12 cellular contexts compared by ENCODE assay signal in genomic region chr4:11042760-11043159, GRCh38.
"Had no signal": no experiment of that assay in that cellular context is flagged by ENCODE, and none has a peak within 500 bp of the region (broad histone marks: within the 10 kb centered on the region; RNA-seq: fewer than 3 reads in every experiment).

No MANE protein-coding gene starts in this region.

- DNase-seq: activated CD4-positive, alpha-beta T cell treated with anti-CD3 and anti-CD28 coated beads for 4 hours; activated CD8-positive, alpha-beta memory T cell treated with anti-CD3 and anti-CD28 coated beads, Interleukin-2, amount 50 U/mL, for 48 hours; activated CD8-positive, alpha-beta T cell treated with anti-CD3 and anti-CD28 coated beads, Interleukin-2, amount 10 ng/mL, durations not matched to agents 7 days and 5 days; activated naive CD4-positive, alpha-beta T cell treated with Interleukin-2 at 50 U/mL for 16 hours; esophagus squamous epithelium; foreskin fibroblast; head of caudate nucleus; left ventricle myocardium inferior; mesenchymal stem cell; stimulated activated CD4-positive, alpha-beta T cell treated with anti-CD3 and anti-CD28 coated beads, Interleukin-4, amount 100 ng/mL, for 1 hour; stimulated activated naive CD8-positive, alpha-beta T cell treated with anti-CD3 and anti-CD28 coated beads, Interleukin-15, amount 100 ng/mL, for 72 hours had no signal

- H3K4me1 Mint-ChIP-seq: stimulated activated naive CD8-positive, alpha-beta T cell treated with anti-CD3 and anti-CD28 coated beads, Interleukin-15, amount 100 ng/mL, for 72 hours had no signal

- H3K9me3 ChIP-seq: esophagus squamous epithelium, thoracic aorta had no signal

- H3K27me3 ChIP-seq: esophagus squamous epithelium had no signal

- H3K27me3 Mint-ChIP-seq: stimulated activated naive CD8-positive, alpha-beta T cell treated with anti-CD3 and anti-CD28 coated beads, Interleukin-15, amount 100 ng/mL, for 72 hours had no signal

- H3K4me1 ChIP-seq: left ventricle myocardium inferior had no signal

- H3K36me3 ChIP-seq: esophagus squamous epithelium, left ventricle myocardium inferior, thoracic aorta had no signal

- ATAC-seq: activated CD8-positive, alpha-beta T cell treated with anti-CD3 and anti-CD28 coated beads, Interleukin-2, amount 10 ng/mL, durations not matched to agents 7 days and 5 days; stimulated activated naive CD8-positive, alpha-beta T cell treated with anti-CD3 and anti-CD28 coated beads, Interleukin-15, amount 100 ng/mL, for 72 hours had no signal

- H3K27ac Mint-ChIP-seq: activated CD8-positive, alpha-beta T cell treated with anti-CD3 and anti-CD28 coated beads, Interleukin-2, amount 10 ng/mL, durations not matched to agents 7 days and 5 days; stimulated activated naive CD8-positive, alpha-beta T cell treated with anti-CD3 and anti-CD28 coated beads, Interleukin-15, amount 100 ng/mL, for 72 hours had no signal

- H3K4me3 Mint-ChIP-seq: activated CD8-positive, alpha-beta T cell treated with anti-CD3 and anti-CD28 coated beads, Interleukin-2, amount 10 ng/mL, durations not matched to agents 7 days and 5 days; stimulated activated naive CD8-positive, alpha-beta T cell treated with anti-CD3 and anti-CD28 coated beads, Interleukin-15, amount 100 ng/mL, for 72 hours had no signal

- H3K27ac ChIP-seq: esophagus squamous epithelium, left ventricle myocardium inferior, thoracic aorta had no signal

- H3K4me3 ChIP-seq: esophagus squamous epithelium, left ventricle myocardium inferior, thoracic aorta had no signal
